Comparison of ENCODE assay signal across 12 cellular contexts in genomic region chr4:81905966-81906365, GRCh38.
A peak's percentile ranks its signal among the peaks of the same experiment; 100 is the strongest.
DNase-seq lines count a peak whose midpoint lies in the region; ATAC-seq, FAIRE-seq and TF ChIP-seq lines count a peak whose summit lies in the region.
"Had no signal": no experiment of that assay in that cellular context is flagged by ENCODE, and none has a peak within 500 bp of the region (broad histone marks: within the 10 kb centered on the region; RNA-seq: fewer than 3 reads in every experiment).

No MANE protein-coding gene starts in this region.

- no peaks in the 10 kb centered on the region for H4K20me1 ChIP-seq in Loucy (ENCODE audit: insufficient read depth, low read length, poor library complexity, severe bottlenecking)

- H3K4me3 ChIP-seq in Loucy (ENCODE audit: low read length, poor library complexity, severe bottlenecking) (no peak overlapping the region), aorta (ENCODE audit: low read length in 2 of 2) (no peak overlapping the region), mesendoderm (ENCODE audit: low read length) (no peak overlapping the region)
- H3K4me3 ChIP-seq: coronary artery had no signal

- H3K18ac ChIP-seq in mesendoderm (ENCODE audit: low read length) = no peak overlapping the region

- H3K79me1 ChIP-seq in mesendoderm (ENCODE audit: low read length) = no peaks in the 10 kb centered on the region

- H2BK15ac ChIP-seq in mesendoderm (replicated peaks; ENCODE audit: low read depth) = no peak overlapping the region

- H2AK5ac ChIP-seq in mesendoderm (ENCODE audit: low read length) = no peak overlapping the region

- H2BK120ac ChIP-seq in mesendoderm (ENCODE audit: low read depth, low read length) = no peak overlapping the region

- no peak overlapping the region for H3K4ac ChIP-seq in mesendoderm (ENCODE audit: low read depth, low read length)

- H3K9me2 ChIP-seq in Loucy (replicated peaks; ENCODE audit: low read depth, low read length) = no peaks in the 10 kb centered on the region

- H4K5ac ChIP-seq in mesendoderm (ENCODE audit: low read length) = no peak overlapping the region

- no peaks in the 10 kb centered on the region for H3F3A ChIP-seq in Loucy (ENCODE audit: low read depth)

- H2BK5ac ChIP-seq in mesendoderm (ENCODE audit: low read length) = no peak overlapping the region

- H3K9me3 ChIP-seq in Loucy (ENCODE audit: insufficient read depth, low read depth, low read length) = no peaks in the 10 kb centered on the region
- no peaks in the 10 kb centered on the region for H3K9me3 ChIP-seq in aorta (ENCODE audit: control insufficient read depth, low read length)

- no peak overlapping the region for H4K8ac ChIP-seq in mesendoderm (ENCODE audit: low read depth, low read length)

- ATAC-seq in HG02852 (IDR thresholded peaks at IDR 0.05; ENCODE audit: unreplicated experiment) (peak; percentile 100), aorta (ENCODE audit: low FRiP score) (no peak)

- peaks cover 13% of the 10 kb centered on the region for H3K4me1 ChIP-seq in Loucy (ENCODE audit: insufficient read depth, low read length, poor library complexity, severe bottlenecking)
- H3K4me1 ChIP-seq in aorta (ENCODE audit: control insufficient read depth in 1 of 2, insufficient read depth in 2 of 2, low read length in 2 of 2) = no peaks in the 10 kb centered on the region
- no peaks in the 10 kb centered on the region for H3K4me1 ChIP-seq in mesendoderm (ENCODE audit: control insufficient read depth, low read depth, low read length)
- H3K4me1 ChIP-seq: parathyroid adenoma had no signal

- intact Hi-C loops in aorta (cut with DNase I) = no loop called here

- H3K27ac ChIP-seq in aorta (ENCODE audit: low read depth in 1 of 2, low read length in 2 of 2) = no peak overlapping the region
- no peak overlapping the region for H3K27ac ChIP-seq in mesendoderm (ENCODE audit: low read depth, low read length)
- H3K27ac ChIP-seq: coronary artery, parathyroid adenoma had no signal

- H3K9ac ChIP-seq in Loucy (ENCODE audit: low read depth, low read length, poor library complexity, severe bottlenecking) (no peak overlapping the region), mesendoderm (ENCODE audit: low read length) (no peak overlapping the region)
- H3K9ac ChIP-seq: parathyroid adenoma had no signal

- peak; percentile 44 for DNase-seq in DMS53 (lab: John Stamatoyannopoulos, UW)
- peak; percentile 17 for DNase-seq in GM19239 (ENCODE audit: insufficient read length, low spot score)
- no peak for DNase-seq in NCI-H82 treated with DMSO at 0.1 percent for 48 hours (lab: John Stamatoyannopoulos, UW; ENCODE audit: unreplicated experiment)
- no peak for DNase-seq in aorta
- DNase-seq in mesendoderm = no peak
- no peak for DNase-seq in NCI-H510A treated with DMSO at 0.1 percent for 48 hours (lab: John Stamatoyannopoulos, UW)
- DNase-seq: hypothalamus, NCI-H1417 had no signal

- peak; percentile 99 for FAIRE-seq in GM19239 (lab: Jason Lieb, UNC)

- H3K36me3 ChIP-seq in Loucy (ENCODE audit: insufficient read depth, low read length) (no peaks in the 10 kb centered on the region), aorta (ENCODE audit: control insufficient read depth in 1 of 2, insufficient read depth in 2 of 2, low read length in 1 of 2) (no peaks in the 10 kb centered on the region), mesendoderm (ENCODE audit: control insufficient read depth, insufficient read depth, low read length) (no peaks in the 10 kb centered on the region)

- H3K4me2 ChIP-seq in Loucy (ENCODE audit: low read depth, low read length, poor library complexity, severe bottlenecking) (peak overlapping the region; percentile 35), mesendoderm (ENCODE audit: low read length) (no peak overlapping the region)

- WGBS in aorta, 2 donors = 56 to 62% methylated on average over 2 of the region's 2 CpGs
- WGBS in mesendoderm (ENCODE audit: extremely low coverage, insufficient coverage, low lambda C conversion rate) = no CpG with 5 or more reads among the region's 2 CpGs

- H3K23ac ChIP-seq in mesendoderm (ENCODE audit: low read length) = no peak overlapping the region

- H3K27me3 ChIP-seq in Loucy (ENCODE audit: insufficient read depth, low read length, poor library complexity, severe bottlenecking) (no peaks in the 10 kb centered on the region), aorta (ENCODE audit: control insufficient read depth in 1 of 2, insufficient read depth in 2 of 2, low read length in 1 of 2) (no peaks in the 10 kb centered on the region), mesendoderm (ENCODE audit: insufficient read depth, low read length, poor library complexity) (no peaks in the 10 kb centered on the region)

- H3K79me2 ChIP-seq in Loucy (ENCODE audit: insufficient read depth, low read length) (no peaks in the 10 kb centered on the region), mesendoderm (ENCODE audit: control insufficient read depth, insufficient read depth, low read length) (no peaks in the 10 kb centered on the region)
- H3K79me2 ChIP-seq: parathyroid adenoma had no signal

- no peak overlapping the region for H2AFZ ChIP-seq in Loucy (ENCODE audit: low read length)
- H2AFZ ChIP-seq: parathyroid adenoma had no signal

- TF ChIP-seq CTCF in Loucy (conservative IDR thresholded peaks at IDR 0.05; ENCODE audit: low read length) = no peak; the same call in 1 of the 2 replicates

- H3K56ac ChIP-seq in mesendoderm (ENCODE audit: low read length) = no peak overlapping the region

Comparison
In these comparisons a context has a peak if more than half of its experiments do, and no peak if none do; other contexts are left out.
1. DNase-seq: peak in DMS53 (single experiment) and GM19239 (single experiment); none in NCI-H82 treated with DMSO at 0.1 percent for 48 hours (single experiment), aorta (0 of 2), mesendoderm (single experiment) and NCI-H510A treated with DMSO at 0.1 percent for 48 hours (single experiment).